In the genomic region with DNA sequence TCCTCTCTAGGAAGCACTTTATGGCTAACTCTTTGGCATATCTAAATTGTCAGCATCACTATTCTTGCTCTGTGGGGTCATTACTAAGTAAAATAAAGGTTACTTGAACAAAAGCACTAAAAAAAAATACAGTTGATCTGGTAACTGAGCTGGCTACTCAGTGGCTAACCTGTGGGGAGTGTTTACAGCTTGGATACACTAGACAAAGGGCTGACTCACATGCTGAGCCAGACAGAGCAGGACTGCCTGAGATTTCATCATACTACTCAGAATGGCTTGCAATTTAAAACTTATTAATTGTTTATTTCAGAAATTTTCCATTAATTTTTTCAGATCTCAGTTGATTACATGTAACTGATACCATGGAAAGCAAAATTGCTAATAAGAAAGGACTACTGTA, we compare ENCODE assay signal across 11 cellular contexts.
A peak's percentile ranks its signal among the peaks of the same experiment; 100 is the strongest.
DNase-seq lines count a peak whose midpoint lies in the region; ATAC-seq and TF ChIP-seq lines count a peak whose summit lies in the region.
"Had no signal": no experiment of that assay in that cellular context is flagged by ENCODE, and none has a peak within 500 bp of the region (broad histone marks: within the 10 kb centered on the region; RNA-seq: fewer than 3 reads in every experiment).

No MANE protein-coding gene starts in this region.

- ATAC-seq in activated CD8-positive, alpha-beta memory T cell treated with anti-CD3 and anti-CD28 coated beads, Interleukin-2, amount 10 ng/mL, durations not matched to agents 7 days and 5 days, result no peak
- ATAC-seq: activated CD8-positive, alpha-beta T cell treated with anti-CD3 and anti-CD28 coated beads for 36 hours; Panc1 had no signal

- H3K36me3 Mint-ChIP-seq in activated CD8-positive, alpha-beta memory T cell treated with anti-CD3 and anti-CD28 coated beads, Interleukin-2, amount 10 ng/mL, durations not matched to agents 7 days and 5 days, result no peaks in the 10 kb centered on the region

- H3K27ac Mint-ChIP-seq in activated CD8-positive, alpha-beta memory T cell treated with anti-CD3 and anti-CD28 coated beads, Interleukin-2, amount 10 ng/mL, durations not matched to agents 7 days and 5 days, result no peak overlapping the region
- H3K27ac Mint-ChIP-seq: activated CD8-positive, alpha-beta T cell treated with anti-CD3 and anti-CD28 coated beads for 36 hours had no signal

- no peaks in the 10 kb centered on the region for H3K27me3 Mint-ChIP-seq in activated CD8-positive, alpha-beta memory T cell treated with anti-CD3 and anti-CD28 coated beads, Interleukin-2, amount 10 ng/mL, durations not matched to agents 7 days and 5 days
- H3K27me3 Mint-ChIP-seq: activated CD8-positive, alpha-beta T cell treated with anti-CD3 and anti-CD28 coated beads for 36 hours had no signal

- no peak overlapping the region for H3K27ac ChIP-seq in RWPE1

- DNase-seq in NCI-H446 treated with DMSO at 0.1 percent for 48 hours (lab: John Stamatoyannopoulos, UW) (peak; percentile 6), NCI-H446 (lab: John Stamatoyannopoulos, UW) (no peak), RWPE1 (ENCODE audit: low spot score) (peak; percentile 47), fibroblast of the conjunctiva (ENCODE audit: low read depth) (peak; percentile 87), stromal cell of bone marrow (ENCODE audit: low read depth) (peak; percentile 56)
- DNase-seq in activated CD8-positive, alpha-beta memory T cell treated with anti-CD3 and anti-CD28 coated beads, Interleukin-2, amount 10 ng/mL, durations not matched to agents 7 days and 5 days, result no peak
- no peak for DNase-seq in activated naive CD4-positive, alpha-beta T cell treated with Interleukin-2 at 50 U/mL for 16 hours
- DNase-seq in activated naive CD4-positive, alpha-beta T cell (lab: John Stamatoyannopoulos, UW), result no peak
- DNase-seq: activated CD8-positive, alpha-beta T cell treated with anti-CD3 and anti-CD28 coated beads for 36 hours; AML-193 had no signal

- POLR2A ChIA-PET in RWPE1 (lab: Yijun Ruan, JAX; ENCODE audit: low non-redundant PET), result no interaction called here

- CTCF ChIA-PET in RWPE1 (lab: Yijun Ruan, JAX), result no interaction called here
- CTCF ChIA-PET in activated CD8-positive, alpha-beta memory T cell treated with anti-CD3 and anti-CD28 coated beads, Interleukin-2, amount 10 ng/mL, durations not matched to agents 7 days and 5 days (lab: Charles Lee), result no interaction called here

- no peak overlapping the region for H3K4me3 Mint-ChIP-seq in activated CD8-positive, alpha-beta memory T cell treated with anti-CD3 and anti-CD28 coated beads, Interleukin-2, amount 10 ng/mL, durations not matched to agents 7 days and 5 days
- H3K4me3 Mint-ChIP-seq: activated CD8-positive, alpha-beta T cell treated with anti-CD3 and anti-CD28 coated beads for 36 hours had no signal

- no peaks in the 10 kb centered on the region for H3K4me1 Mint-ChIP-seq in activated CD8-positive, alpha-beta memory T cell treated with anti-CD3 and anti-CD28 coated beads, Interleukin-2, amount 10 ng/mL, durations not matched to agents 7 days and 5 days

- no peaks in the 10 kb centered on the region for H3K9me3 Mint-ChIP-seq in activated CD8-positive, alpha-beta memory T cell treated with anti-CD3 and anti-CD28 coated beads, Interleukin-2, amount 10 ng/mL, durations not matched to agents 7 days and 5 days (ENCODE audit: low read depth)
- H3K9me3 Mint-ChIP-seq: activated CD8-positive, alpha-beta T cell treated with anti-CD3 and anti-CD28 coated beads for 36 hours had no signal

- TF ChIP-seq CTCF in RWPE1 (conservative IDR thresholded peaks at IDR 0.05; ENCODE audit: low read depth), result no peak

Comparison
In these comparisons a context has a peak if more than half of its experiments do, and no peak if none do; other contexts are left out.
1. DNase-seq: peak in NCI-H446 treated with DMSO at 0.1 percent for 48 hours (single experiment), RWPE1 (single experiment), fibroblast of the conjunctiva (single experiment) and stromal cell of bone marrow (single experiment); none in NCI-H446 (0 of 2), activated CD8-positive, alpha-beta memory T cell treated with anti-CD3 and anti-CD28 coated beads, Interleukin-2, amount 10 ng/mL, durations not matched to agents 7 days and 5 days (single experiment), activated naive CD4-positive, alpha-beta T cell treated with Interleukin-2 at 50 U/mL for 16 hours (single experiment) and activated naive CD4-positive, alpha-beta T cell (0 of 4).